ENCODE assay signal across 14 cellular contexts in the genomic region with DNA sequence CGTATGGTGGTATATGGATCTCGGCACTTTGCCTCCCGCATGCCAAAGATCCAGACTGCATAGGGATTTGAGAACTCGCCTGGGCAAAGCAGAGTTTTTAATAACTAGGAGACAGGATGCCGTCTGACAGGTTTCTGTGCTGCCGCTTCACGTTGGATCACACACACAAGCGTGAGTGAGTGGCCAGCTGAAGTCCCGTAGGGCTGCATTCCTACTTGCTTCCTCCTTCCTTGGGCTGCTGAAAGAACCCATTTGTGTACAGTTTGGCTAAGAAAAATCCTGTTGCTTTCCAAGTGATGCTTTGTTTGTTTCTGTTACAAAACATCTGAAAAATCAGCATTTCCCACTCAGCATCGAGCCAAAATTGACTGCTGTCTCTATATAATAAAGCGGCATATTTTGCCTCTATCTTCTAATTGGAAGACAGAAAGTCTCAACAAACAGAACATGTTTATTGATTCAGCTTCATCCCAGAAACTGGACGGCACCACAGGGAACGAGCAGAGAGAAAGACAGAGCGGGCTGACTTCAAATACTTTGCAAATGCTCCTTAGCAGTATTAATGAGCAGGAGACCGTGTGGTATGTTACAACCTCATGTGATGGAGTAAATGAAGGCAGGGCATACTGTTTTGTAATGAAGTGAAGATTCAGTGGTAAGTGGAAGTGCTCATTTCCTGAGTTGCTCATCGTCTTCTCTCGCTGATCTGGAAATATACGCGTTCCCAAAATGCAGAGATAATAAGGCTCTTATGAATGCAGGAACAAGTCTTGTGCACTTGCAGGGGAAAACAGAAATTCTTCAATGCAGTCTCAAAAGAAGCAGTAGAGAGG.
A peak's percentile ranks its signal among the peaks of the same experiment; 100 is the strongest.
DNase-seq lines count a peak whose midpoint lies in the region; ATAC-seq and TF ChIP-seq lines count a peak whose summit lies in the region.
"Had no signal": no experiment of that assay in that cellular context is flagged by ENCODE, and none has a peak within 500 bp of the region (broad histone marks: within the 10 kb centered on the region; RNA-seq: fewer than 3 reads in every experiment).

No MANE protein-coding gene starts in this region.

- intact Hi-C loops in gastrocnemius medialis (cut with DNase I; ENCODE audit: low total_unique reads): no loop called here

- H3K9me3 ChIP-seq in hepatocyte (ENCODE audit: low read depth) (no peaks in the 10 kb centered on the region), gastrocnemius medialis (no peaks in the 10 kb centered on the region)

- ATAC-seq in gastrocnemius medialis (peak; percentile 36 to 58), HG03095 (IDR thresholded peaks at IDR 0.05; ENCODE audit: unreplicated experiment) (no peak)

- TF ChIP-seq CTCF in choroid plexus epithelial cell (conservative IDR thresholded peaks at IDR 0.05; ENCODE audit: low read depth, low read length): no peak
- TF ChIP-seq CTCF in hepatocyte (IDR thresholded peaks at IDR 0.05; ENCODE audit: poor library complexity): no peak
- TF ChIP-seq CTCF in gastrocnemius medialis (IDR thresholded peaks at IDR 0.05 in 4 of 5, conservative IDR thresholded peaks at IDR 0.05 in 1 of 5): no peak
- TF ChIP-seq CTCF in GM13976 (IDR thresholded peaks at IDR 0.05; ENCODE audit: borderline replicate concordance, control extremely low read depth, extremely low read depth, insufficient read depth, missing control alignments): no peak

- peaks cover 7% of the 10 kb centered on the region for H3K4me1 ChIP-seq in hepatocyte (ENCODE audit: insufficient read depth)
- no peaks in the 10 kb centered on the region for H3K4me1 ChIP-seq in gastrocnemius medialis
- H3K4me1 ChIP-seq: spleen had no signal

- no peaks in the 10 kb centered on the region for H3K9me2 ChIP-seq in hepatocyte (replicated peaks; ENCODE audit: insufficient read depth)

- H4K20me1 ChIP-seq in hepatocyte (ENCODE audit: insufficient read depth, poor library complexity, severe bottlenecking): no peaks in the 10 kb centered on the region

- in situ Hi-C loops in G401 (cut with HindIII; ENCODE audit: low sequenced_read_pairs): no loop called here
- in situ Hi-C loops in gastrocnemius medialis (cut with MboI; ENCODE audit: low sequenced_read_pairs in 4 of 4): no loop called here
- in situ Hi-C loops in GM13976 (cut with MboI; ENCODE audit: low sequenced_read_pairs, unreplicated experiment): no loop called here

- peak; percentile 6 for DNase-seq in G401 (ENCODE audit: low spot score)
- peak; percentile 16 for DNase-seq in choroid plexus epithelial cell (ENCODE audit: low read depth)
- peak; percentile 23 for DNase-seq in hepatocyte (ENCODE audit: low spot score)
- peak; percentile 16 to 38 for DNase-seq in gastrocnemius medialis
- no peak for DNase-seq in GM13976 (ENCODE audit: low spot score)
- no peak for DNase-seq in stimulated activated CD4-positive, alpha-beta T cell treated with anti-CD3 and anti-CD28 coated beads, Interleukin-2, amount 100 ng/mL, for 24 hours
- no peak for DNase-seq in NCI-H146 (lab: John Stamatoyannopoulos, UW)
- DNase-seq: activated B cell treated with CpG ODN at 0.5 μM for 24 hours; AML-193; effector CD4-positive, alpha-beta T cell; NCI-H2227 treated with DMSO at 0.1 percent for 48 hours; SHP77; spleen had no signal

- H3K36me3 ChIP-seq in hepatocyte (replicated peaks; ENCODE audit: insufficient read depth, low read depth) (no peaks in the 10 kb centered on the region), gastrocnemius medialis (no peaks in the 10 kb centered on the region)
- H3K36me3 ChIP-seq: spleen had no signal

- H3K27ac ChIP-seq in hepatocyte (no peak overlapping the region), gastrocnemius medialis (peak overlapping the region in 1 of 4 donors; percentile 10)
- H3K27ac ChIP-seq: spleen had no signal

- no peaks in the 10 kb centered on the region for H3K27me3 ChIP-seq in hepatocyte
- H3K27me3 ChIP-seq in gastrocnemius medialis: no peaks in the 10 kb centered on the region
- H3K27me3 ChIP-seq: spleen had no signal

- H3K79me2 ChIP-seq in hepatocyte: no peaks in the 10 kb centered on the region

- H3K4me3 ChIP-seq in choroid plexus epithelial cell (ENCODE audit: low read depth, low read length): no peak overlapping the region
- no peak overlapping the region for H3K4me3 ChIP-seq in hepatocyte
- no peak overlapping the region for H3K4me3 ChIP-seq in gastrocnemius medialis
- H3K4me3 ChIP-seq: spleen had no signal

- H2AFZ ChIP-seq in hepatocyte: peak overlapping the region; percentile 32

- H3K4me2 ChIP-seq in hepatocyte: no peak overlapping the region

- no peak for TF ChIP-seq POLR2A in gastrocnemius medialis (IDR thresholded peaks at IDR 0.05)

- WGBS in hepatocyte (ENCODE audit: low lambda C conversion rate, missing lambda C conversion rate): 72% methylated on average over 19 of the region's 19 CpGs

Comparison
In these comparisons a context has a peak if more than half of its experiments do, and no peak if none do; other contexts are left out.
1. DNase-seq: peak in G401 (single experiment), choroid plexus epithelial cell (single experiment), hepatocyte (single experiment) and gastrocnemius medialis (2 of 2); none in GM13976 (single experiment), stimulated activated CD4-positive, alpha-beta T cell treated with anti-CD3 and anti-CD28 coated beads, Interleukin-2, amount 100 ng/mL, for 24 hours (0 of 2) and NCI-H146 (single experiment).